Comparison of ENCODE assay signal across 8 cellular contexts in the genomic region with DNA sequence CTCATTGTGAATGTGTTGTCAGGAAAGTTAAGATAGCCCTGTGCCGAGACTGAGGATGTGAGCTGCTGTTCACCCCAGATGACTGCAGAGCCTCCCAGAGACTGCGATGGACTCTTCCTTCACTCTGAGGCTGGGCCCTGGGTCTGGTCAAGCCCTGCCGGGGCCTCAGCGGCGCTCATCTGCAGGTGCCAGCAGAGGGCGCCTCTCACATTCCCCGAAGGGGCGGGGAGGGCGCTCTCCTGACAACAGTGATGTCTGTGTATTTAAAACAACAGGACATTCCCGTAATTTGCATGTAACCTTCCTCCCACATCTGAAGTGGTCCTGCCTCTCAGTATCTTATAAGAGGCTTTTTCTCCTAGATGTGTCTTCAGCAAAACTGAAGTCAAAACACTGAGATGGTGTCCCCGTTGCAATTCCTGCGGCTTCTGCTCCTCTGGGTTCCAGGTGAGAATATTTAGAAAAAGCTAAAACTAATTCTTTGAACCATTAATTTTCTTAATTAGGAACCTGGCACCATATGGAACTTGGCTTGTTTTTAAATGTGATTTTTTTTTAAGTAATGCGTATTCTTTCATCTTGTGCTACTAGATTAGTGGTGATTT.
DNase-seq lines count a peak whose midpoint lies in the region; ATAC-seq, FAIRE-seq and TF ChIP-seq lines count a peak whose summit lies in the region.

No MANE protein-coding gene starts in this region.

- H3K4me1 Mint-ChIP-seq in neural progenitor cell: no peaks in the 10 kb centered on the region

- H3K9ac ChIP-seq in neural progenitor cell: no peak overlapping the region

- H3K9me3 Mint-ChIP-seq in neural progenitor cell: peaks cover 2% of the 10 kb centered on the region

- H3K27me3 Mint-ChIP-seq in neural progenitor cell (ENCODE audit: insufficient read depth, low read depth): peaks cover 7% of the 10 kb centered on the region

- H3K36me3 Mint-ChIP-seq in neural progenitor cell: no peaks in the 10 kb centered on the region

- no peak overlapping the region for H3K4me2 ChIP-seq in neural progenitor cell

- no peak for FAIRE-seq in small intestine (lab: Jason Lieb, UNC)

- H3K27ac ChIP-seq in small intestine (ENCODE audit: low read depth in 1 of 2, low read length in 1 of 2): no peak overlapping the region
- no peak overlapping the region for H3K27ac ChIP-seq in neural progenitor cell

- no peak for TF ChIP-seq CTCF in neural progenitor cell (IDR thresholded peaks at IDR 0.05)

- no peaks in the 10 kb centered on the region for H4K20me1 ChIP-seq in neural progenitor cell (ENCODE audit: low read depth)

- no peaks in the 10 kb centered on the region for H3F3A ChIP-seq in neural progenitor cell (ENCODE audit: low read depth)

- H3K27ac Mint-ChIP-seq in neural progenitor cell: no peak overlapping the region

- H3K4me1 ChIP-seq in small intestine (ENCODE audit: control insufficient read depth in 2 of 2, insufficient read depth in 1 of 2, low read depth in 1 of 2, low read length in 1 of 2) (no peaks in the 10 kb centered on the region), neural progenitor cell (no peaks in the 10 kb centered on the region)

- H3K4me3 Mint-ChIP-seq in neural progenitor cell: no peak overlapping the region

- DNase-seq in activated CD4-positive, alpha-beta T cell treated with anti-CD3 and anti-CD28 coated beads for 48 hours: peak; percentile 11
- DNase-seq in activated CD4-positive, alpha-beta T cell treated with anti-CD3 and anti-CD28 coated beads for 4 hours: no peak
- peak; percentile 82 for DNase-seq in H7
- DNase-seq in NCI-H526 treated with DMSO at 0.1 percent for 48 hours (lab: John Stamatoyannopoulos, UW): peak; percentile 49
- DNase-seq in small intestine: peak; percentile 27
- DNase-seq in activated naive CD4-positive, alpha-beta T cell (lab: John Stamatoyannopoulos, UW): no peak
- DNase-seq in neural progenitor cell (ENCODE audit: low spot score): no peak

- ATAC-seq in esophagus mucosa: peak; percentile 31

- H3K9me3 ChIP-seq in small intestine (ENCODE audit: control insufficient read depth, low read depth) (no peaks in the 10 kb centered on the region), neural progenitor cell (ENCODE audit: low read depth) (peaks cover 27% of the 10 kb centered on the region)

- no peak overlapping the region for H2AFZ ChIP-seq in neural progenitor cell (replicated peaks)

- H3K36me3 ChIP-seq in H7 (replicated peaks; ENCODE audit: control insufficient read depth, insufficient read depth, low read length) (no peaks in the 10 kb centered on the region), small intestine (ENCODE audit: control insufficient read depth in 2 of 2, insufficient read depth in 2 of 2, low read length in 2 of 2) (no peaks in the 10 kb centered on the region), neural progenitor cell (no peaks in the 10 kb centered on the region)

- 29 to 32% (median 31%) methylated on average over 13 of the region's 13 CpGs for WGBS in small intestine, 3 donors

- no peaks in the 10 kb centered on the region for H3K27me3 ChIP-seq in H7 (ENCODE audit: control insufficient read depth, insufficient read depth, low read length)
- peaks cover 2% of the 10 kb centered on the region in 2 donors for H3K27me3 ChIP-seq in small intestine (ENCODE audit: control insufficient read depth in 2 of 2, insufficient read depth in 2 of 2, low read length in 2 of 2)
- no peaks in the 10 kb centered on the region for H3K27me3 ChIP-seq in neural progenitor cell

- no peak overlapping the region for H3K4me3 ChIP-seq in H7 (ENCODE audit: insufficient read depth, low read depth, low read length)
- H3K4me3 ChIP-seq in small intestine (ENCODE audit: low read depth in 1 of 2, low read length in 2 of 2): no peak overlapping the region
- H3K4me3 ChIP-seq in neural progenitor cell: no peak overlapping the region

- H3K79me2 ChIP-seq in neural progenitor cell (ENCODE audit: low read depth): no peaks in the 10 kb centered on the region

Comparison
In these comparisons a context has a peak if more than half of its experiments do, and no peak if none do; other contexts are left out.
1. DNase-seq: peak in activated CD4-positive, alpha-beta T cell treated with anti-CD3 and anti-CD28 coated beads for 48 hours (single experiment), H7 (single experiment), NCI-H526 treated with DMSO at 0.1 percent for 48 hours (single experiment) and small intestine (single experiment); none in activated CD4-positive, alpha-beta T cell treated with anti-CD3 and anti-CD28 coated beads for 4 hours (0 of 2), activated naive CD4-positive, alpha-beta T cell (0 of 4) and neural progenitor cell (single experiment).